1 cellular context compared by ENCODE assay signal in the genomic region with DNA sequence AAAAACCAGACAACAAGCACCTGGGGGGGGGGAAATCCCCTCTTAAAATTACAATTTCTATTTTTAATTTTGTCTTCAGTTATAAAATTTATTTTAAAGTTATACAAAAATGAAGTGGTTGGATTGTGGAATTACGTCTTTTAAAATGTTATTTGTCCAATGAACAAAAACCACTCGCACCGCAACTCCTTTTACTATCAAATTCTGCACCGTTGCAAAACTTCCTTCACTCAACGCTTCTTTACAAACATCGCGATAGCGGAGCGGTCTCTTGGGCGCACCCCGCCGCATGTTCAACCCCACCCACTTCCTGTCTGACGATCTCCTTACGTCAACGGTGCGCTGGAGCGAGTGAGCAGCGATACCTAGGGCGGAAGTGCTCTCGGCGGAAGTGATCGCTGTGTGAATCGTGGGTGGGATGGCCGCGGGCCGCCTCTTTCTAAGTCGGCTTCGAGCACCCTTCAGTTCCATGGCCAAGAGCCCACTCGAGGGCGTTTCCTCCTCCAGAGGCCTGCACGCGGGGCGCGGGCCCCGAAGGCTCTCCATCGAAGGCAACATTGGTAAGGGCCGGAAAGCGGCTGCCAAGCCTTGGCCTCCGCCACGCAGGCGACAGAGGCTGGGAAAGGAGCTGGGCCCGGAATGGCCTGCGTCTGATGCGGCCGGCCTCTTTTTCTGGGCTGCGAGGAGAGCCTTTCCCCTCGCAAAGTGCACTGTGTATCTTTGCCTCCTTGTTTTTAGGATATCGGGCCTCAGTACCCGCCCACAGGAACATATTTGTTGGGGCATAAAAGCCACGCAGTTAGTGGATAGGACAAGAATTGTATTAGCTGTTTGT.
TF ChIP-seq lines count a peak whose summit lies in the region.

A gene (plus strand): TSS at position 388 of the 835 bp plus-strand sequence. CDS start 31 bp downstream, at position 419.

TF ChIP-seq in liver, 16 proteins besides CTCF, POLR2A, EP300 and RAD21 (continued from another document):
- TF ChIP-seq NR2F2 (IDR thresholded peaks at IDR 0.05) (no peak), YY1 (IDR thresholded peaks at IDR 0.05) (peak; percentile 96), HNF4A (conservative IDR thresholded peaks at IDR 0.05) (peak in 1 of 2 donors; percentile 23), HNF4G (IDR thresholded peaks at IDR 0.05) (no peak), SP1 (IDR thresholded peaks at IDR 0.05) (peak; percentile 63)
- TF ChIP-seq, protein P1, sequence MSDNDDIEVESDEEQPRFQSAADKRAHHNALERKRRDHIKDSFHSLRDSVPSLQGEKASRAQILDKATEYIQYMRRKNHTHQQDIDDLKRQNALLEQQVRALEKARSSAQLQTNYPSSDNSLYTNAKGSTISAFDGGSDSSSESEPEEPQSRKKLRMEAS (IDR thresholded peaks at IDR 0.05), result peak; percentile 72
- TF ChIP-seq, protein P2, sequence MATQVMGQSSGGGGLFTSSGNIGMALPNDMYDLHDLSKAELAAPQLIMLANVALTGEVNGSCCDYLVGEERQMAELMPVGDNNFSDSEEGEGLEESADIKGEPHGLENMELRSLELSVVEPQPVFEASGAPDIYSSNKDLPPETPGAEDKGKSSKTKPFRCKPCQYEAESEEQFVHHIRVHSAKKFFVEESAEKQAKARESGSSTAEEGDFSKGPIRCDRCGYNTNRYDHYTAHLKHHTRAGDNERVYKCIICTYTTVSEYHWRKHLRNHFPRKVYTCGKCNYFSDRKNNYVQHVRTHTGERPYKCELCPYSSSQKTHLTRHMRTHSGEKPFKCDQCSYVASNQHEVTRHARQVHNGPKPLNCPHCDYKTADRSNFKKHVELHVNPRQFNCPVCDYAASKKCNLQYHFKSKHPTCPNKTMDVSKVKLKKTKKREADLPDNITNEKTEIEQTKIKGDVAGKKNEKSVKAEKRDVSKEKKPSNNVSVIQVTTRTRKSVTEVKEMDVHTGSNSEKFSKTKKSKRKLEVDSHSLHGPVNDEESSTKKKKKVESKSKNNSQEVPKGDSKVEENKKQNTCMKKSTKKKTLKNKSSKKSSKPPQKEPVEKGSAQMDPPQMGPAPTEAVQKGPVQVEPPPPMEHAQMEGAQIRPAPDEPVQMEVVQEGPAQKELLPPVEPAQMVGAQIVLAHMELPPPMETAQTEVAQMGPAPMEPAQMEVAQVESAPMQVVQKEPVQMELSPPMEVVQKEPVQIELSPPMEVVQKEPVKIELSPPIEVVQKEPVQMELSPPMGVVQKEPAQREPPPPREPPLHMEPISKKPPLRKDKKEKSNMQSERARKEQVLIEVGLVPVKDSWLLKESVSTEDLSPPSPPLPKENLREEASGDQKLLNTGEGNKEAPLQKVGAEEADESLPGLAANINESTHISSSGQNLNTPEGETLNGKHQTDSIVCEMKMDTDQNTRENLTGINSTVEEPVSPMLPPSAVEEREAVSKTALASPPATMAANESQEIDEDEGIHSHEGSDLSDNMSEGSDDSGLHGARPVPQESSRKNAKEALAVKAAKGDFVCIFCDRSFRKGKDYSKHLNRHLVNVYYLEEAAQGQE (IDR thresholded peaks at IDR 0.05), result peak; percentile 51
